8 cellular contexts compared by ENCODE assay signal in genomic region chr12:48000878-48001321, GRCh38. TPM values are rescaled to one million over a fixed set of nuclear protein-coding genes. Genes with fewer than 3 reads are reported as not detected.
A peak's percentile ranks its signal among the peaks of the same experiment; 100 is the strongest.
DNase-seq lines count a peak whose midpoint lies in the region; ATAC-seq lines count a peak whose summit lies in the region.

No MANE protein-coding gene starts in this region.

- WGBS in ectodermal cell, 2 experiments = 3 to 6% methylated on average over 11 of the region's 11 CpGs

- H3K4me3 ChIP-seq in NT2/D1 (ENCODE audit: insufficient read length, low read depth) = no peak overlapping the region
- peak overlapping the region; percentile 72 for H3K4me3 ChIP-seq in ectodermal cell (ENCODE audit: insufficient read depth, low read depth, low read length)
- peak overlapping the region; percentile 45 to 66 for H3K4me3 ChIP-seq in muscle layer of colon (ENCODE audit: low read depth in 1 of 2, low read length in 2 of 2)

- H3K4me1 Mint-ChIP-seq in activated CD8-positive, alpha-beta memory T cell treated with anti-CD3 and anti-CD28 coated beads, Interleukin-2, amount 10 ng/mL, durations not matched to agents 7 days and 5 days = peaks cover 30% of the 10 kb centered on the region

- DNase-seq in activated CD8-positive, alpha-beta memory T cell treated with anti-CD3 and anti-CD28 coated beads, Interleukin-2, amount 10 ng/mL, durations not matched to agents 7 days and 5 days = no peak
- no peak for DNase-seq in activated CD8-positive, alpha-beta memory T cell treated with anti-CD3 and anti-CD28 coated beads, Interleukin-2, amount 50 U/mL, for 48 hours
- no peak for DNase-seq in NT2/D1 (ENCODE audit: low read depth, low spot score)
- DNase-seq in medulla oblongata (ENCODE audit: extremely low spot score) = no peak

- peak overlapping the region; percentile 54 for H3K4me3 Mint-ChIP-seq in activated CD8-positive, alpha-beta memory T cell treated with anti-CD3 and anti-CD28 coated beads, Interleukin-2, amount 10 ng/mL, durations not matched to agents 7 days and 5 days

- H3K4me1 ChIP-seq in NT2/D1 (ENCODE audit: insufficient read depth, insufficient read length) = peaks cover 23% of the 10 kb centered on the region
- peaks cover 30% of the 10 kb centered on the region for H3K4me1 ChIP-seq in ectodermal cell (ENCODE audit: control insufficient read depth, insufficient read depth, low read length)
- peaks cover 42% of the 10 kb centered on the region for H3K4me1 ChIP-seq in muscle layer of colon (ENCODE audit: insufficient read depth, low read length)

- peaks cover 7% of the 10 kb centered on the region for H3K36me3 ChIP-seq in NT2/D1 (ENCODE audit: insufficient read depth, insufficient read length, low read length)
- H3K36me3 ChIP-seq in ectodermal cell (ENCODE audit: control insufficient read depth, insufficient read depth, low read length) = peaks cover 20% of the 10 kb centered on the region
- H3K36me3 ChIP-seq in muscle layer of colon (ENCODE audit: insufficient read depth, low read length) = no peaks in the 10 kb centered on the region

- peak overlapping the region; percentile 20 for H3K27ac ChIP-seq in ectodermal cell (ENCODE audit: insufficient read depth, low read depth, low read length, poor library complexity, severe bottlenecking)
- H3K27ac ChIP-seq in muscle layer of colon (ENCODE audit: low read depth, low read length) = no peak overlapping the region

- H3K9me3 ChIP-seq in NT2/D1 (ENCODE audit: insufficient read depth, low read length) (no peaks in the 10 kb centered on the region), ectodermal cell (ENCODE audit: control insufficient read depth, low read length) (no peaks in the 10 kb centered on the region), muscle layer of colon (ENCODE audit: low read length) (no peaks in the 10 kb centered on the region)

- H3K27me3 Mint-ChIP-seq in activated CD8-positive, alpha-beta memory T cell treated with anti-CD3 and anti-CD28 coated beads, Interleukin-2, amount 10 ng/mL, durations not matched to agents 7 days and 5 days = peaks cover 97% of the 10 kb centered on the region

- H3K36me3 Mint-ChIP-seq in activated CD8-positive, alpha-beta memory T cell treated with anti-CD3 and anti-CD28 coated beads, Interleukin-2, amount 10 ng/mL, durations not matched to agents 7 days and 5 days = no peaks in the 10 kb centered on the region

- no peak overlapping the region for H3K27ac Mint-ChIP-seq in activated CD8-positive, alpha-beta memory T cell treated with anti-CD3 and anti-CD28 coated beads, Interleukin-2, amount 10 ng/mL, durations not matched to agents 7 days and 5 days

- no peak for ATAC-seq in activated CD8-positive, alpha-beta memory T cell treated with anti-CD3 and anti-CD28 coated beads, Interleukin-2, amount 10 ng/mL, durations not matched to agents 7 days and 5 days
- ATAC-seq in HG03565 (IDR thresholded peaks at IDR 0.05; ENCODE audit: unreplicated experiment) (no peak), HG03378 (IDR thresholded peaks at IDR 0.05; ENCODE audit: unreplicated experiment) (no peak)

- no peaks in the 10 kb centered on the region for H3K9me3 Mint-ChIP-seq in activated CD8-positive, alpha-beta memory T cell treated with anti-CD3 and anti-CD28 coated beads, Interleukin-2, amount 10 ng/mL, durations not matched to agents 7 days and 5 days (ENCODE audit: low read depth)

- H3K27me3 ChIP-seq in NT2/D1 (ENCODE audit: insufficient read depth, insufficient read length) (peaks cover 86% of the 10 kb centered on the region), ectodermal cell (ENCODE audit: control insufficient read depth, insufficient read depth, low read length, poor library complexity, severe bottlenecking) (peaks cover 62% of the 10 kb centered on the region), muscle layer of colon (ENCODE audit: control insufficient read depth in 1 of 2, insufficient read depth in 2 of 2, low read length in 2 of 2) (peaks cover 53 to 70% of the 10 kb centered on the region in 2 donors)

- CTCF ChIA-PET in activated CD8-positive, alpha-beta memory T cell treated with anti-CD3 and anti-CD28 coated beads, Interleukin-2, amount 10 ng/mL, durations not matched to agents 7 days and 5 days (lab: Charles Lee) = interaction anchor here (1.5 to 2.7 kb wide), 2 partner anchors 10 to 38 kb away, joined by 3 to 9 read pairs; partner anchors contain the start of gene TMEM106C

- H3K9ac ChIP-seq in NT2/D1 (ENCODE audit: insufficient read length, low read depth) = peak overlapping the region; percentile 38
- no peak overlapping the region for H3K9ac ChIP-seq in muscle layer of colon (ENCODE audit: low read length)

RNA-seq across cellular contexts. Expression of gene COL2A1, which starts 3.4 kb away (rescaled TPM):
- total RNA-seq in activated CD8-positive, alpha-beta memory T cell treated with anti-CD3 and anti-CD28 coated beads, Interleukin-2, amount 10 ng/mL, durations not matched to agents 7 days and 5 days = under 1 TPM in 1 of 2 experiments, not detected in 1; 0.33 TPM
- 261 TPM for polyA plus RNA-seq in ectodermal cell (2013, experiment 1 of 4)
- polyA plus RNA-seq in ectodermal cell (2013, experiment 2 of 4) = 239 TPM
- polyA plus RNA-seq in ectodermal cell (2013, experiment 3 of 4) = 164 TPM
- polyA plus RNA-seq in ectodermal cell (2013, experiment 4 of 4) = 184 TPM

RNA-seq across cellular contexts. Expression of gene TMEM106C, which starts 37.5 kb away (rescaled TPM):
- total RNA-seq in activated CD8-positive, alpha-beta memory T cell treated with anti-CD3 and anti-CD28 coated beads, Interleukin-2, amount 10 ng/mL, durations not matched to agents 7 days and 5 days = 100 to 1,000 TPM; 162 to 174 TPM
- 66.0 TPM for polyA plus RNA-seq in ectodermal cell (2013, experiment 1 of 4)
- 60.7 TPM for polyA plus RNA-seq in ectodermal cell (2013, experiment 2 of 4)
- polyA plus RNA-seq in ectodermal cell (2013, experiment 3 of 4) = 66.7 TPM
- 79.2 TPM for polyA plus RNA-seq in ectodermal cell (2013, experiment 4 of 4)
